Comparison of ENCODE assay signal across 1 cellular context in the genomic region with DNA sequence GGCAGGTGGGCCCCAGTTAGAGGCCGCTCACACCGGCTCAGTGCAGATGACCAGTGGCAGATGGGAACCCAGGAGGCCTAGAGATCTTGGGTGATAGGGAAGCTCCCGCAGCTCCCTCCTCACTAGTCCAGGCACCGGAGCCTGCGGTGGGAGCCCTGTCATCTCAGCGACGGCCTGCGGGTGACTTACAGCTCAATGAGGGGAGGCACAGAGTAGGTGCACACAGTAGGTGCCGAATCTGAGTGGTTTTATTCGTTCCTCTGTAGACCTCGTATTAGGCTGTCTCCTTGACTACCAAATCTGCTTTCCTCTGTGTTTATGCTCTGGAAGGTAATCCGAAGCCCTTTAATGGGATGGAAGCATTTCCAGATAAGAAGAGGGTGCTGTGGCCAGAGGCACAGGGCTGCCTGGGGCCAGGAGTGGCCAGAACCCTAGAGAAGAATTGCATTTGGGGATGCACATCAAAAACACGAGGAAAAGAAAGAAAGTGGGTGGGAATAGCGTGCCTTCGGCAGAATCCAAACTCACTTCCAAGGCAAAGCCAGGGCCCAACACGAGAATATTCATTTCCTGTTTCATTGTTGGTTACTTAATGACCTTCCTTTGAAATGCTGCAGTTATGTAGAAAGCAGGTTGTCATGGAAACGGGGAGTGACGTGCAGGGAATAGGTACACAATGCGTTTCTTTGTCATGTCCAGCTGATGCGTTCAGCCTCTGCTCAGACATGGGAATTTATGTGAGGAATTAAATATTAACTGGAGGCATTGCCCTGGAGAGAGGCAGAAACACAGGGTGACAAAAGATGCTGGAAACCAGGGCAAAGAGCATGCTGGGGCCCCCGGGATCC.
A peak's percentile ranks its signal among the peaks of the same experiment; 100 is the strongest.
TF ChIP-seq lines count a peak whose summit lies in the region.

No MANE protein-coding gene starts in this region.

TF ChIP-seq in HepG2, 621 proteins besides CTCF, POLR2A, EP300 and RAD21 (continued from another document and continues in another):
- TF ChIP-seq, protein P1, sequence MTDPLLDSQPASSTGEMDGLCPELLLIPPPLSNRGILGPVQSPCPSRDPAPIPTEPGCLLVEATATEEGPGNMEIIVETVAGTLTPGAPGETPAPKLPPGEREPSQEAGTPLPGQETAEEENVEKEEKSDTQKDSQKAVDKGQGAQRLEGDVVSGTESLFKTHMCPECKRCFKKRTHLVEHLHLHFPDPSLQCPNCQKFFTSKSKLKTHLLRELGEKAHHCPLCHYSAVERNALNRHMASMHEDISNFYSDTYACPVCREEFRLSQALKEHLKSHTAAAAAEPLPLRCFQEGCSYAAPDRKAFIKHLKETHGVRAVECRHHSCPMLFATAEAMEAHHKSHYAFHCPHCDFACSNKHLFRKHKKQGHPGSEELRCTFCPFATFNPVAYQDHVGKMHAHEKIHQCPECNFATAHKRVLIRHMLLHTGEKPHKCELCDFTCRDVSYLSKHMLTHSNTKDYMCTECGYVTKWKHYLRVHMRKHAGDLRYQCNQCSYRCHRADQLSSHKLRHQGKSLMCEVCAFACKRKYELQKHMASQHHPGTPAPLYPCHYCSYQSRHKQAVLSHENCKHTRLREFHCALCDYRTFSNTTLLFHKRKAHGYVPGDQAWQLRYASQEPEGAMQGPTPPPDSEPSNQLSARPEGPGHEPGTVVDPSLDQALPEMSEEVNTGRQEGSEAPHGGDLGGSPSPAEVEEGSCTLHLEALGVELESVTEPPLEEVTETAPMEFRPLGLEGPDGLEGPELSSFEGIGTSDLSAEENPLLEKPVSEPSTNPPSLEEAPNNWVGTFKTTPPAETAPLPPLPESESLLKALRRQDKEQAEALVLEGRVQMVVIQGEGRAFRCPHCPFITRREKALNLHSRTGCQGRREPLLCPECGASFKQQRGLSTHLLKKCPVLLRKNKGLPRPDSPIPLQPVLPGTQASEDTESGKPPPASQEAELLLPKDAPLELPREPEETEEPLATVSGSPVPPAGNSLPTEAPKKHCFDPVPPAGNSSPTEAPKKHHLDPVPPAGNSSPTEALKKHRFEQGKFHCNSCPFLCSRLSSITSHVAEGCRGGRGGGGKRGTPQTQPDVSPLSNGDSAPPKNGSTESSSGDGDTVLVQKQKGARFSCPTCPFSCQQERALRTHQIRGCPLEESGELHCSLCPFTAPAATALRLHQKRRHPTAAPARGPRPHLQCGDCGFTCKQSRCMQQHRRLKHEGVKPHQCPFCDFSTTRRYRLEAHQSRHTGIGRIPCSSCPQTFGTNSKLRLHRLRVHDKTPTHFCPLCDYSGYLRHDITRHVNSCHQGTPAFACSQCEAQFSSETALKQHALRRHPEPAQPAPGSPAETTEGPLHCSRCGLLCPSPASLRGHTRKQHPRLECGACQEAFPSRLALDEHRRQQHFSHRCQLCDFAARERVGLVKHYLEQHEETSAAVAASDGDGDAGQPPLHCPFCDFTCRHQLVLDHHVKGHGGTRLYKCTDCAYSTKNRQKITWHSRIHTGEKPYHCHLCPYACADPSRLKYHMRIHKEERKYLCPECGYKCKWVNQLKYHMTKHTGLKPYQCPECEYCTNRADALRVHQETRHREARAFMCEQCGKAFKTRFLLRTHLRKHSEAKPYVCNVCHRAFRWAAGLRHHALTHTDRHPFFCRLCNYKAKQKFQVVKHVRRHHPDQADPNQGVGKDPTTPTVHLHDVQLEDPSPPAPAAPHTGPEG (CRISPR knock-in tag; IDR thresholded peaks at IDR 0.05) = 0 out of 2 replicates have a peak, but pooled peaks have one; percentile 6
- TF ChIP-seq, protein P2, sequence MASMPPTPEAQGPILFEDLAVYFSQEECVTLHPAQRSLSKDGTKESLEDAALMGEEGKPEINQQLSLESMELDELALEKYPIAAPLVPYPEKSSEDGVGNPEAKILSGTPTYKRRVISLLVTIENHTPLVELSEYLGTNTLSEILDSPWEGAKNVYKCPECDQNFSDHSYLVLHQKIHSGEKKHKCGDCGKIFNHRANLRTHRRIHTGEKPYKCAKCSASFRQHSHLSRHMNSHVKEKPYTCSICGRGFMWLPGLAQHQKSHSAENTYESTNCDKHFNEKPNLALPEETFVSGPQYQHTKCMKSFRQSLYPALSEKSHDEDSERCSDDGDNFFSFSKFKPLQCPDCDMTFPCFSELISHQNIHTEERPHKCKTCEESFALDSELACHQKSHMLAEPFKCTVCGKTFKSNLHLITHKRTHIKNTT (CRISPR knock-in tag; IDR thresholded peaks at IDR 0.05) = no peak
- no peak for TF ChIP-seq SSRP1 (CRISPR knock-in tag; IDR thresholded peaks at IDR 0.05)
- TF ChIP-seq RFX3 (CRISPR knock-in tag; IDR thresholded peaks at IDR 0.05) = peak; percentile 99
- no peak for TF ChIP-seq ZNF160 (CRISPR knock-in tag; IDR thresholded peaks at IDR 0.05)
- TF ChIP-seq CAMTA2 (CRISPR knock-in tag; IDR thresholded peaks at IDR 0.05; ENCODE audit: borderline replicate concordance) = no peak
- TF ChIP-seq TAF1 (CRISPR knock-in tag; IDR thresholded peaks at IDR 0.05) = peak; percentile 6; the same call in 1 of the 2 replicates
- TF ChIP-seq, protein P3, sequence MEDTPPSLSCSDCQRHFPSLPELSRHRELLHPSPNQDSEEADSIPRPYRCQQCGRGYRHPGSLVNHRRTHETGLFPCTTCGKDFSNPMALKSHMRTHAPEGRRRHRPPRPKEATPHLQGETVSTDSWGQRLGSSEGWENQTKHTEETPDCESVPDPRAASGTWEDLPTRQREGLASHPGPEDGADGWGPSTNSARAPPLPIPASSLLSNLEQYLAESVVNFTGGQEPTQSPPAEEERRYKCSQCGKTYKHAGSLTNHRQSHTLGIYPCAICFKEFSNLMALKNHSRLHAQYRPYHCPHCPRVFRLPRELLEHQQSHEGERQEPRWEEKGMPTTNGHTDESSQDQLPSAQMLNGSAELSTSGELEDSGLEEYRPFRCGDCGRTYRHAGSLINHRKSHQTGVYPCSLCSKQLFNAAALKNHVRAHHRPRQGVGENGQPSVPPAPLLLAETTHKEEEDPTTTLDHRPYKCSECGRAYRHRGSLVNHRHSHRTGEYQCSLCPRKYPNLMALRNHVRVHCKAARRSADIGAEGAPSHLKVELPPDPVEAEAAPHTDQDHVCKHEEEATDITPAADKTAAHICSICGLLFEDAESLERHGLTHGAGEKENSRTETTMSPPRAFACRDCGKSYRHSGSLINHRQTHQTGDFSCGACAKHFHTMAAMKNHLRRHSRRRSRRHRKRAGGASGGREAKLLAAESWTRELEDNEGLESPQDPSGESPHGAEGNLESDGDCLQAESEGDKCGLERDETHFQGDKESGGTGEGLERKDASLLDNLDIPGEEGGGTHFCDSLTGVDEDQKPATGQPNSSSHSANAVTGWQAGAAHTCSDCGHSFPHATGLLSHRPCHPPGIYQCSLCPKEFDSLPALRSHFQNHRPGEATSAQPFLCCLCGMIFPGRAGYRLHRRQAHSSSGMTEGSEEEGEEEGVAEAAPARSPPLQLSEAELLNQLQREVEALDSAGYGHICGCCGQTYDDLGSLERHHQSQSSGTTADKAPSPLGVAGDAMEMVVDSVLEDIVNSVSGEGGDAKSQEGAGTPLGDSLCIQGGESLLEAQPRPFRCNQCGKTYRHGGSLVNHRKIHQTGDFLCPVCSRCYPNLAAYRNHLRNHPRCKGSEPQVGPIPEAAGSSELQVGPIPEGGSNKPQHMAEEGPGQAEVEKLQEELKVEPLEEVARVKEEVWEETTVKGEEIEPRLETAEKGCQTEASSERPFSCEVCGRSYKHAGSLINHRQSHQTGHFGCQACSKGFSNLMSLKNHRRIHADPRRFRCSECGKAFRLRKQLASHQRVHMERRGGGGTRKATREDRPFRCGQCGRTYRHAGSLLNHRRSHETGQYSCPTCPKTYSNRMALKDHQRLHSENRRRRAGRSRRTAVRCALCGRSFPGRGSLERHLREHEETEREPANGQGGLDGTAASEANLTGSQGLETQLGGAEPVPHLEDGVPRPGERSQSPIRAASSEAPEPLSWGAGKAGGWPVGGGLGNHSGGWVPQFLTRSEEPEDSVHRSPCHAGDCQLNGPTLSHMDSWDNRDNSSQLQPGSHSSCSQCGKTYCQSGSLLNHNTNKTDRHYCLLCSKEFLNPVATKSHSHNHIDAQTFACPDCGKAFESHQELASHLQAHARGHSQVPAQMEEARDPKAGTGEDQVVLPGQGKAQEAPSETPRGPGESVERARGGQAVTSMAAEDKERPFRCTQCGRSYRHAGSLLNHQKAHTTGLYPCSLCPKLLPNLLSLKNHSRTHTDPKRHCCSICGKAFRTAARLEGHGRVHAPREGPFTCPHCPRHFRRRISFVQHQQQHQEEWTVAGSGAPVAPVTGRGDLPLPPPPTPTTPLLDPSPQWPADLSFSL (CRISPR knock-in tag; IDR thresholded peaks at IDR 0.05) = no peak
- TF ChIP-seq, protein P4, sequence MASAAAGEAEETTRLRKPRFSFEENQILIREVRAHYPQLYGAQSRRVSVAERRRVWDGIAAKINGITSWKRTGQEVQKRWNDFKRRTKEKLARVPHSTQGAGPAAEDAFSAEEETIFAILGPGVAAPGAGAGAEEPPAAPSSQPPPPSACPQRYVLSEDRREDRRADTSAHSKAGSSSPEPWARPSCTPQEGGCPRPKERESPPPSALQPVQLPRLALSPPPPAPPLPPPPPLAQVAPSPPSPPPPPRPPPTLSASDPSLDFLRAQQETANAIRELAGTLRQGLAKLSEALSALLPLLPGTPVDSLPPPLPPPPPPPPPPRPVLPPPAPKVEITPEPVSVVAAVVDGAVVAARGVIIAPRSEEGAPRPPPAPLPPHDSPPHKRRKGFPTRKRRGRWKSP (CRISPR knock-in tag; IDR thresholded peaks at IDR 0.05) = peak; percentile 35; the same call in 1 of the 2 replicates
- TF ChIP-seq HCFC1 (IDR thresholded peaks at IDR 0.05; ENCODE audit: low read depth, low read length) = no peak
- TF ChIP-seq REXO4 (CRISPR knock-in tag; IDR thresholded peaks at IDR 0.05; ENCODE audit: borderline replicate concordance) = peak; percentile 39; the same call in 1 of the 2 replicates
- no peak for TF ChIP-seq ZNF33B (CRISPR knock-in tag; IDR thresholded peaks at IDR 0.05)
- peak; percentile 91; the same call in 2 of the 3 replicates for TF ChIP-seq MXI1 (IDR thresholded peaks at IDR 0.05; ENCODE audit: borderline replicate concordance, low read depth, low read length)
- TF ChIP-seq, protein P5, sequence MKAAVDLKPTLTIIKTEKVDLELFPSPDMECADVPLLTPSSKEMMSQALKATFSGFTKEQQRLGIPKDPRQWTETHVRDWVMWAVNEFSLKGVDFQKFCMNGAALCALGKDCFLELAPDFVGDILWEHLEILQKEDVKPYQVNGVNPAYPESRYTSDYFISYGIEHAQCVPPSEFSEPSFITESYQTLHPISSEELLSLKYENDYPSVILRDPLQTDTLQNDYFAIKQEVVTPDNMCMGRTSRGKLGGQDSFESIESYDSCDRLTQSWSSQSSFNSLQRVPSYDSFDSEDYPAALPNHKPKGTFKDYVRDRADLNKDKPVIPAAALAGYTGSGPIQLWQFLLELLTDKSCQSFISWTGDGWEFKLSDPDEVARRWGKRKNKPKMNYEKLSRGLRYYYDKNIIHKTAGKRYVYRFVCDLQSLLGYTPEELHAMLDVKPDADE (CRISPR knock-in tag; IDR thresholded peaks at IDR 0.05) = no peak
- TF ChIP-seq ZNF569 (CRISPR knock-in tag; IDR thresholded peaks at IDR 0.05; ENCODE audit: borderline replicate concordance) = no peak
- TF ChIP-seq ATAD3A (CRISPR knock-in tag; IDR thresholded peaks at IDR 0.05) = no peak
- peak; percentile 84; the same call in 1 of the 2 replicates for TF ChIP-seq ZNF264 (CRISPR knock-in tag; IDR thresholded peaks at IDR 0.05)
- no peak for TF ChIP-seq SUZ12 (IDR thresholded peaks at IDR 0.05; ENCODE audit: low read depth, low read length)
- TF ChIP-seq, protein P6, sequence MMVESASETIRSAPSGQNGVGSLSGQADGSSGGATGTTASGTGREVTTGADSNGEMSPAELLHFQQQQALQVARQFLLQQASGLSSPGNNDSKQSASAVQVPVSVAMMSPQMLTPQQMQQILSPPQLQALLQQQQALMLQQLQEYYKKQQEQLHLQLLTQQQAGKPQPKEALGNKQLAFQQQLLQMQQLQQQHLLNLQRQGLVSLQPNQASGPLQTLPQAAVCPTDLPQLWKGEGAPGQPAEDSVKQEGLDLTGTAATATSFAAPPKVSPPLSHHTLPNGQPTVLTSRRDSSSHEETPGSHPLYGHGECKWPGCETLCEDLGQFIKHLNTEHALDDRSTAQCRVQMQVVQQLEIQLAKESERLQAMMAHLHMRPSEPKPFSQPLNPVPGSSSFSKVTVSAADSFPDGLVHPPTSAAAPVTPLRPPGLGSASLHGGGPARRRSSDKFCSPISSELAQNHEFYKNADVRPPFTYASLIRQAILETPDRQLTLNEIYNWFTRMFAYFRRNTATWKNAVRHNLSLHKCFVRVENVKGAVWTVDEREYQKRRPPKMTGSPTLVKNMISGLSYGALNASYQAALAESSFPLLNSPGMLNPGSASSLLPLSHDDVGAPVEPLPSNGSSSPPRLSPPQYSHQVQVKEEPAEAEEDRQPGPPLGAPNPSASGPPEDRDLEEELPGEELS (CRISPR knock-in tag; IDR thresholded peaks at IDR 0.05) = peak; percentile 87
- TF ChIP-seq ZBTB21 (CRISPR knock-in tag; IDR thresholded peaks at IDR 0.05) = peak; percentile 93
- no peak for TF ChIP-seq GZF1 (CRISPR knock-in tag; IDR thresholded peaks at IDR 0.05)
- TF ChIP-seq XRCC5 (optimal IDR thresholded peaks at IDR 0.05; ENCODE audit: low read length) = peak; percentile 43
- no peak for TF ChIP-seq ZNF230 (CRISPR knock-in tag; IDR thresholded peaks at IDR 0.05)
- TF ChIP-seq FOXK2 (IDR thresholded peaks at IDR 0.05) = peak; percentile 87
- TF ChIP-seq, protein P7, sequence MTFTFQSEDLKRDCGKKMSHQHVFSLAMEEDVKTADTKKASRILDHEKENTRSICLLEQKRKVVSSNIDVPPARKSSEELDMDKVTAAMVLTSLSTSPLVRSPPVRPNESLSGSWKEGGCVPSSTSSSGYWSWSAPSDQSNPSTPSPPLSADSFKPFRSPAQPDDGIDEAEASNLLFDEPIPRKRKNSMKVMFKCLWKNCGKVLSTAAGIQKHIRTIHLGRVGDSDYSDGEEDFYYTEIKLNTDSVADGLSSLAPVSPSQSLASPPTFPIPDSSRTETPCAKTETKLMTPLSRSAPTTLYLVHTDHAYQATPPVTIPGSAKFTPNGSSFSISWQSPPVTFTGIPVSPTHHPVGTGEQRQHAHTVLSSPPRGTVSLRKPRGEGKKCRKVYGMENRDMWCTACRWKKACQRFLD (CRISPR knock-in tag; IDR thresholded peaks at IDR 0.05; ENCODE audit: borderline replicate concordance) = no peak; the same call in 1 of the 2 replicates
- no peak for TF ChIP-seq SCMH1 (CRISPR knock-in tag; IDR thresholded peaks at IDR 0.05; ENCODE audit: borderline replicate concordance)
- TF ChIP-seq, protein P8, sequence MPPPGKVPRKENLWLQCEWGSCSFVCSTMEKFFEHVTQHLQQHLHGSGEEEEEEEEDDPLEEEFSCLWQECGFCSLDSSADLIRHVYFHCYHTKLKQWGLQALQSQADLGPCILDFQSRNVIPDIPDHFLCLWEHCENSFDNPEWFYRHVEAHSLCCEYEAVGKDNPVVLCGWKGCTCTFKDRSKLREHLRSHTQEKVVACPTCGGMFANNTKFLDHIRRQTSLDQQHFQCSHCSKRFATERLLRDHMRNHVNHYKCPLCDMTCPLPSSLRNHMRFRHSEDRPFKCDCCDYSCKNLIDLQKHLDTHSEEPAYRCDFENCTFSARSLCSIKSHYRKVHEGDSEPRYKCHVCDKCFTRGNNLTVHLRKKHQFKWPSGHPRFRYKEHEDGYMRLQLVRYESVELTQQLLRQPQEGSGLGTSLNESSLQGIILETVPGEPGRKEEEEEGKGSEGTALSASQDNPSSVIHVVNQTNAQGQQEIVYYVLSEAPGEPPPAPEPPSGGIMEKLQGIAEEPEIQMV (CRISPR knock-in tag; IDR thresholded peaks at IDR 0.05; ENCODE audit: low read depth) = 0 out of 2 replicates have a peak, but pooled peaks have one; percentile 14
